ENCODE assay signal across 1 cellular context in the genomic region with DNA sequence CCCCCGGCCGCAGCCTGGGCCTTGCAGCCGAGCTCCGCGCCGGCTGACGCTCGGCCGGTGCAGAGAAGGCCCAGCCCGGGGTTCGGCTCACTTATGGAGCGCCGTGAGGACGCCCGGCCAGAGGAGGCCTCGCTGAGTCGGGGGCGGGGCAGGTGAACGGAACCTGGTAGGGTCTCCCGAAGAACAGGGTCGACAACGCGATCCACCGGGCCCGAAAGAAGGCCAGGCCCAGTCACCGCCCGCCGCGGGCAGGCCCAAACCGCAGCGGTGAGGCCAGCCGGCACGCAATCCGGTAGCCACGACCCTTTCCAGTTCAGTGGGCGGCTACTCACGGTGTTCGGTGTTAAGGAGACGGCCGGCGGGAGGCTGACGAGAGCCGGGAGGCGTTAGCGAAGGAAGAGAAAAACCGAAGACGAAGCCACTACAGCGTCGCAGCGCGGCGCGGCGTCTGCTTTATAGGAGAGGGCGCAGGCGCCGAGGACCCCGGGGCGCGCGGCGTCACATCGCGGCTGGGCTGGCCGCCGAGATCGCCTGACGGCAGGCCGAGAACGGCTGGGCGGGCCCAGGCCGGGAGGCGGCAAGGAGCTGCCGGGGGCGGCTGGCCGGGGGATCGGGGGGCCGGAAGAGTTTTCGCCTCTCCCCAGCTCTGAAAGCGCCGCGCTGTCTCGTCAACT.
TF ChIP-seq lines count a peak whose summit lies in the region.

A gene (minus strand): TSS at position 428 of the 674 bp plus-strand sequence. CDS start 2,928 bp downstream, outside the sequence.

TF ChIP-seq in WTC11, 78 proteins besides CTCF, POLR2A, EP300 and RAD21 (continued from another document and continues in another):
- peak; percentile 85 for TF ChIP-seq CREM (CRISPR knock-in tag; IDR thresholded peaks at IDR 0.05)
- TF ChIP-seq FOXP1 (CRISPR knock-in tag; IDR thresholded peaks at IDR 0.05; ENCODE audit: borderline replicate concordance), result peak; percentile 86
- peak; percentile 82 for TF ChIP-seq ETV6 (CRISPR knock-in tag; IDR thresholded peaks at IDR 0.05)
- peak; percentile 85; the same call in 1 of the 2 replicates for TF ChIP-seq ZNF219 (CRISPR knock-in tag; IDR thresholded peaks at IDR 0.05; ENCODE audit: borderline replicate concordance)
- peak; percentile 55; the same call in 1 of the 2 replicates for TF ChIP-seq ESRRA (CRISPR knock-in tag; IDR thresholded peaks at IDR 0.05; ENCODE audit: borderline replicate concordance)
- no peak for TF ChIP-seq ZNF263 (CRISPR knock-in tag; IDR thresholded peaks at IDR 0.05; ENCODE audit: low read depth)
- TF ChIP-seq TCF7 (CRISPR knock-in tag; IDR thresholded peaks at IDR 0.05; ENCODE audit: low read depth), result no peak
- TF ChIP-seq, protein P1, sequence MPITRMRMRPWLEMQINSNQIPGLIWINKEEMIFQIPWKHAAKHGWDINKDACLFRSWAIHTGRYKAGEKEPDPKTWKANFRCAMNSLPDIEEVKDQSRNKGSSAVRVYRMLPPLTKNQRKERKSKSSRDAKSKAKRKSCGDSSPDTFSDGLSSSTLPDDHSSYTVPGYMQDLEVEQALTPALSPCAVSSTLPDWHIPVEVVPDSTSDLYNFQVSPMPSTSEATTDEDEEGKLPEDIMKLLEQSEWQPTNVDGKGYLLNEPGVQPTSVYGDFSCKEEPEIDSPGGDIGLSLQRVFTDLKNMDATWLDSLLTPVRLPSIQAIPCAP (CRISPR knock-in tag; IDR thresholded peaks at IDR 0.05), result 0 out of 2 replicates have a peak, but pooled peaks have one; percentile 54
- TF ChIP-seq, protein P2, sequence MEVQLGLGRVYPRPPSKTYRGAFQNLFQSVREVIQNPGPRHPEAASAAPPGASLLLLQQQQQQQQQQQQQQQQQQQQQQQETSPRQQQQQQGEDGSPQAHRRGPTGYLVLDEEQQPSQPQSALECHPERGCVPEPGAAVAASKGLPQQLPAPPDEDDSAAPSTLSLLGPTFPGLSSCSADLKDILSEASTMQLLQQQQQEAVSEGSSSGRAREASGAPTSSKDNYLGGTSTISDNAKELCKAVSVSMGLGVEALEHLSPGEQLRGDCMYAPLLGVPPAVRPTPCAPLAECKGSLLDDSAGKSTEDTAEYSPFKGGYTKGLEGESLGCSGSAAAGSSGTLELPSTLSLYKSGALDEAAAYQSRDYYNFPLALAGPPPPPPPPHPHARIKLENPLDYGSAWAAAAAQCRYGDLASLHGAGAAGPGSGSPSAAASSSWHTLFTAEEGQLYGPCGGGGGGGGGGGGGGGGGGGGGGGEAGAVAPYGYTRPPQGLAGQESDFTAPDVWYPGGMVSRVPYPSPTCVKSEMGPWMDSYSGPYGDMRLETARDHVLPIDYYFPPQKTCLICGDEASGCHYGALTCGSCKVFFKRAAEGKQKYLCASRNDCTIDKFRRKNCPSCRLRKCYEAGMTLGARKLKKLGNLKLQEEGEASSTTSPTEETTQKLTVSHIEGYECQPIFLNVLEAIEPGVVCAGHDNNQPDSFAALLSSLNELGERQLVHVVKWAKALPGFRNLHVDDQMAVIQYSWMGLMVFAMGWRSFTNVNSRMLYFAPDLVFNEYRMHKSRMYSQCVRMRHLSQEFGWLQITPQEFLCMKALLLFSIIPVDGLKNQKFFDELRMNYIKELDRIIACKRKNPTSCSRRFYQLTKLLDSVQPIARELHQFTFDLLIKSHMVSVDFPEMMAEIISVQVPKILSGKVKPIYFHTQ (CRISPR knock-in tag; IDR thresholded peaks at IDR 0.05), result no peak
- TF ChIP-seq ZNF121 (CRISPR knock-in tag; IDR thresholded peaks at IDR 0.05), result peak; percentile 99
- no peak for TF ChIP-seq NFE2L1 (CRISPR knock-in tag; IDR thresholded peaks at IDR 0.05)
- TF ChIP-seq, protein P3, sequence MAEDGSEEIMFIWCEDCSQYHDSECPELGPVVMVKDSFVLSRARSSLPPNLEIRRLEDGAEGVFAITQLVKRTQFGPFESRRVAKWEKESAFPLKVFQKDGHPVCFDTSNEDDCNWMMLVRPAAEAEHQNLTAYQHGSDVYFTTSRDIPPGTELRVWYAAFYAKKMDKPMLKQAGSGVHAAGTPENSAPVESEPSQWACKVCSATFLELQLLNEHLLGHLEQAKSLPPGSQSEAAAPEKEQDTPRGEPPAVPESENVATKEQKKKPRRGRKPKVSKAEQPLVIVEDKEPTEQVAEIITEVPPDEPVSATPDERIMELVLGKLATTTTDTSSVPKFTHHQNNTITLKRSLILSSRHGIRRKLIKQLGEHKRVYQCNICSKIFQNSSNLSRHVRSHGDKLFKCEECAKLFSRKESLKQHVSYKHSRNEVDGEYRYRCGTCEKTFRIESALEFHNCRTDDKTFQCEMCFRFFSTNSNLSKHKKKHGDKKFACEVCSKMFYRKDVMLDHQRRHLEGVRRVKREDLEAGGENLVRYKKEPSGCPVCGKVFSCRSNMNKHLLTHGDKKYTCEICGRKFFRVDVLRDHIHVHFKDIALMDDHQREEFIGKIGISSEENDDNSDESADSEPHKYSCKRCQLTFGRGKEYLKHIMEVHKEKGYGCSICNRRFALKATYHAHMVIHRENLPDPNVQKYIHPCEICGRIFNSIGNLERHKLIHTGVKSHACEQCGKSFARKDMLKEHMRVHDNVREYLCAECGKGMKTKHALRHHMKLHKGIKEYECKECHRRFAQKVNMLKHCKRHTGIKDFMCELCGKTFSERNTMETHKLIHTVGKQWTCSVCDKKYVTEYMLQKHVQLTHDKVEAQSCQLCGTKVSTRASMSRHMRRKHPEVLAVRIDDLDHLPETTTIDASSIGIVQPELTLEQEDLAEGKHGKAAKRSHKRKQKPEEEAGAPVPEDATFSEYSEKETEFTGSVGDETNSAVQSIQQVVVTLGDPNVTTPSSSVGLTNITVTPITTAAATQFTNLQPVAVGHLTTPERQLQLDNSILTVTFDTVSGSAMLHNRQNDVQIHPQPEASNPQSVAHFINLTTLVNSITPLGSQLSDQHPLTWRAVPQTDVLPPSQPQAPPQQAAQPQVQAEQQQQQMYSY (CRISPR knock-in tag; IDR thresholded peaks at IDR 0.05), result no peak
- TF ChIP-seq, protein P4, sequence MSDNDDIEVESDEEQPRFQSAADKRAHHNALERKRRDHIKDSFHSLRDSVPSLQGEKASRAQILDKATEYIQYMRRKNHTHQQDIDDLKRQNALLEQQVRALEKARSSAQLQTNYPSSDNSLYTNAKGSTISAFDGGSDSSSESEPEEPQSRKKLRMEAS (CRISPR knock-in tag; IDR thresholded peaks at IDR 0.05), result peak; percentile 82
- TF ChIP-seq, protein P5, sequence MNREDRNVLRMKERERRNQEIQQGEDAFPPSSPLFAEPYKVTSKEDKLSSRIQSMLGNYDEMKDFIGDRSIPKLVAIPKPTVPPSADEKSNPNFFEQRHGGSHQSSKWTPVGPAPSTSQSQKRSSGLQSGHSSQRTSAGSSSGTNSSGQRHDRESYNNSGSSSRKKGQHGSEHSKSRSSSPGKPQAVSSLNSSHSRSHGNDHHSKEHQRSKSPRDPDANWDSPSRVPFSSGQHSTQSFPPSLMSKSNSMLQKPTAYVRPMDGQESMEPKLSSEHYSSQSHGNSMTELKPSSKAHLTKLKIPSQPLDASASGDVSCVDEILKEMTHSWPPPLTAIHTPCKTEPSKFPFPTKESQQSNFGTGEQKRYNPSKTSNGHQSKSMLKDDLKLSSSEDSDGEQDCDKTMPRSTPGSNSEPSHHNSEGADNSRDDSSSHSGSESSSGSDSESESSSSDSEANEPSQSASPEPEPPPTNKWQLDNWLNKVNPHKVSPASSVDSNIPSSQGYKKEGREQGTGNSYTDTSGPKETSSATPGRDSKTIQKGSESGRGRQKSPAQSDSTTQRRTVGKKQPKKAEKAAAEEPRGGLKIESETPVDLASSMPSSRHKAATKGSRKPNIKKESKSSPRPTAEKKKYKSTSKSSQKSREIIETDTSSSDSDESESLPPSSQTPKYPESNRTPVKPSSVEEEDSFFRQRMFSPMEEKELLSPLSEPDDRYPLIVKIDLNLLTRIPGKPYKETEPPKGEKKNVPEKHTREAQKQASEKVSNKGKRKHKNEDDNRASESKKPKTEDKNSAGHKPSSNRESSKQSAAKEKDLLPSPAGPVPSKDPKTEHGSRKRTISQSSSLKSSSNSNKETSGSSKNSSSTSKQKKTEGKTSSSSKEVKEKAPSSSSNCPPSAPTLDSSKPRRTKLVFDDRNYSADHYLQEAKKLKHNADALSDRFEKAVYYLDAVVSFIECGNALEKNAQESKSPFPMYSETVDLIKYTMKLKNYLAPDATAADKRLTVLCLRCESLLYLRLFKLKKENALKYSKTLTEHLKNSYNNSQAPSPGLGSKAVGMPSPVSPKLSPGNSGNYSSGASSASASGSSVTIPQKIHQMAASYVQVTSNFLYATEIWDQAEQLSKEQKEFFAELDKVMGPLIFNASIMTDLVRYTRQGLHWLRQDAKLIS (CRISPR knock-in tag; IDR thresholded peaks at IDR 0.05; ENCODE audit: borderline replicate concordance), result no peak
- peak; percentile 92 for TF ChIP-seq KAT7 (CRISPR knock-in tag; IDR thresholded peaks at IDR 0.05; ENCODE audit: borderline replicate concordance)
- TF ChIP-seq MYBL2 (CRISPR knock-in tag; IDR thresholded peaks at IDR 0.05), result 0 out of 2 replicates have a peak, but pooled peaks have one; percentile 61
- no peak for TF ChIP-seq IRF2 (CRISPR knock-in tag; IDR thresholded peaks at IDR 0.05; ENCODE audit: borderline replicate concordance, low read depth)
- no peak for TF ChIP-seq MXD4 (CRISPR knock-in tag; IDR thresholded peaks at IDR 0.05; ENCODE audit: borderline replicate concordance)
- peak; percentile 88 for TF ChIP-seq TEAD1 (CRISPR knock-in tag; IDR thresholded peaks at IDR 0.05)
- TF ChIP-seq, protein P6, sequence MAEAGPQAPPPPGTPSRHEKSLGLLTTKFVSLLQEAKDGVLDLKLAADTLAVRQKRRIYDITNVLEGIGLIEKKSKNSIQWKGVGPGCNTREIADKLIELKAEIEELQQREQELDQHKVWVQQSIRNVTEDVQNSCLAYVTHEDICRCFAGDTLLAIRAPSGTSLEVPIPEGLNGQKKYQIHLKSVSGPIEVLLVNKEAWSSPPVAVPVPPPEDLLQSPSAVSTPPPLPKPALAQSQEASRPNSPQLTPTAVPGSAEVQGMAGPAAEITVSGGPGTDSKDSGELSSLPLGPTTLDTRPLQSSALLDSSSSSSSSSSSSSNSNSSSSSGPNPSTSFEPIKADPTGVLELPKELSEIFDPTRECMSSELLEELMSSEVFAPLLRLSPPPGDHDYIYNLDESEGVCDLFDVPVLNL (CRISPR knock-in tag; IDR thresholded peaks at IDR 0.05; ENCODE audit: borderline replicate concordance, low read depth), result no peak
- no peak for TF ChIP-seq EMX1 (CRISPR knock-in tag; IDR thresholded peaks at IDR 0.05)
- peak; percentile 47 for TF ChIP-seq GABPB1 (CRISPR knock-in tag; IDR thresholded peaks at IDR 0.05)
- TF ChIP-seq, protein P7, sequence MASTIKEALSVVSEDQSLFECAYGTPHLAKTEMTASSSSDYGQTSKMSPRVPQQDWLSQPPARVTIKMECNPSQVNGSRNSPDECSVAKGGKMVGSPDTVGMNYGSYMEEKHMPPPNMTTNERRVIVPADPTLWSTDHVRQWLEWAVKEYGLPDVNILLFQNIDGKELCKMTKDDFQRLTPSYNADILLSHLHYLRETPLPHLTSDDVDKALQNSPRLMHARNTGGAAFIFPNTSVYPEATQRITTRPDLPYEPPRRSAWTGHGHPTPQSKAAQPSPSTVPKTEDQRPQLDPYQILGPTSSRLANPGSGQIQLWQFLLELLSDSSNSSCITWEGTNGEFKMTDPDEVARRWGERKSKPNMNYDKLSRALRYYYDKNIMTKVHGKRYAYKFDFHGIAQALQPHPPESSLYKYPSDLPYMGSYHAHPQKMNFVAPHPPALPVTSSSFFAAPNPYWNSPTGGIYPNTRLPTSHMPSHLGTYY (CRISPR knock-in tag; IDR thresholded peaks at IDR 0.05), result no peak
- no peak for TF ChIP-seq RELA (CRISPR knock-in tag; IDR thresholded peaks at IDR 0.05; ENCODE audit: borderline replicate concordance)
- TF ChIP-seq, protein P8, sequence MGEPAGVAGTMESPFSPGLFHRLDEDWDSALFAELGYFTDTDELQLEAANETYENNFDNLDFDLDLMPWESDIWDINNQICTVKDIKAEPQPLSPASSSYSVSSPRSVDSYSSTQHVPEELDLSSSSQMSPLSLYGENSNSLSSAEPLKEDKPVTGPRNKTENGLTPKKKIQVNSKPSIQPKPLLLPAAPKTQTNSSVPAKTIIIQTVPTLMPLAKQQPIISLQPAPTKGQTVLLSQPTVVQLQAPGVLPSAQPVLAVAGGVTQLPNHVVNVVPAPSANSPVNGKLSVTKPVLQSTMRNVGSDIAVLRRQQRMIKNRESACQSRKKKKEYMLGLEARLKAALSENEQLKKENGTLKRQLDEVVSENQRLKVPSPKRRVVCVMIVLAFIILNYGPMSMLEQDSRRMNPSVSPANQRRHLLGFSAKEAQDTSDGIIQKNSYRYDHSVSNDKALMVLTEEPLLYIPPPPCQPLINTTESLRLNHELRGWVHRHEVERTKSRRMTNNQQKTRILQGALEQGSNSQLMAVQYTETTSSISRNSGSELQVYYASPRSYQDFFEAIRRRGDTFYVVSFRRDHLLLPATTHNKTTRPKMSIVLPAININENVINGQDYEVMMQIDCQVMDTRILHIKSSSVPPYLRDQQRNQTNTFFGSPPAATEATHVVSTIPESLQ (CRISPR knock-in tag; IDR thresholded peaks at IDR 0.05), result no peak
- TF ChIP-seq OVOL2 (CRISPR knock-in tag; IDR thresholded peaks at IDR 0.05; ENCODE audit: borderline replicate concordance), result no peak
- TF ChIP-seq ZNF138 (CRISPR knock-in tag; conservative IDR thresholded peaks at IDR 0.05), result no peak
- TF ChIP-seq, protein P9, sequence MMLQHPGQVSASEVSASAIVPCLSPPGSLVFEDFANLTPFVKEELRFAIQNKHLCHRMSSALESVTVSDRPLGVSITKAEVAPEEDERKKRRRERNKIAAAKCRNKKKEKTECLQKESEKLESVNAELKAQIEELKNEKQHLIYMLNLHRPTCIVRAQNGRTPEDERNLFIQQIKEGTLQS (CRISPR knock-in tag; conservative IDR thresholded peaks at IDR 0.05), result no peak
- TF ChIP-seq, protein P10, sequence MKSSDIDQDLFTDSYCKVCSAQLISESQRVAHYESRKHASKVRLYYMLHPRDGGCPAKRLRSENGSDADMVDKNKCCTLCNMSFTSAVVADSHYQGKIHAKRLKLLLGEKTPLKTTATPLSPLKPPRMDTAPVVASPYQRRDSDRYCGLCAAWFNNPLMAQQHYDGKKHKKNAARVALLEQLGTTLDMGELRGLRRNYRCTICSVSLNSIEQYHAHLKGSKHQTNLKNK (CRISPR knock-in tag; IDR thresholded peaks at IDR 0.05), result no peak
- no peak; the same call in 1 of the 2 replicates for TF ChIP-seq FOXK1 (CRISPR knock-in tag; IDR thresholded peaks at IDR 0.05)
- peak; percentile 51 for TF ChIP-seq CREB1 (CRISPR knock-in tag; IDR thresholded peaks at IDR 0.05)
- no peak for TF ChIP-seq ELF4 (CRISPR knock-in tag; IDR thresholded peaks at IDR 0.05; ENCODE audit: low read depth)
- TF ChIP-seq FOXJ3 (CRISPR knock-in tag; IDR thresholded peaks at IDR 0.05; ENCODE audit: borderline replicate concordance), result no peak
- no peak for TF ChIP-seq GRHL2 (CRISPR knock-in tag; IDR thresholded peaks at IDR 0.05; ENCODE audit: insufficient replicate concordance, severe bottlenecking)
- TF ChIP-seq, protein P11, sequence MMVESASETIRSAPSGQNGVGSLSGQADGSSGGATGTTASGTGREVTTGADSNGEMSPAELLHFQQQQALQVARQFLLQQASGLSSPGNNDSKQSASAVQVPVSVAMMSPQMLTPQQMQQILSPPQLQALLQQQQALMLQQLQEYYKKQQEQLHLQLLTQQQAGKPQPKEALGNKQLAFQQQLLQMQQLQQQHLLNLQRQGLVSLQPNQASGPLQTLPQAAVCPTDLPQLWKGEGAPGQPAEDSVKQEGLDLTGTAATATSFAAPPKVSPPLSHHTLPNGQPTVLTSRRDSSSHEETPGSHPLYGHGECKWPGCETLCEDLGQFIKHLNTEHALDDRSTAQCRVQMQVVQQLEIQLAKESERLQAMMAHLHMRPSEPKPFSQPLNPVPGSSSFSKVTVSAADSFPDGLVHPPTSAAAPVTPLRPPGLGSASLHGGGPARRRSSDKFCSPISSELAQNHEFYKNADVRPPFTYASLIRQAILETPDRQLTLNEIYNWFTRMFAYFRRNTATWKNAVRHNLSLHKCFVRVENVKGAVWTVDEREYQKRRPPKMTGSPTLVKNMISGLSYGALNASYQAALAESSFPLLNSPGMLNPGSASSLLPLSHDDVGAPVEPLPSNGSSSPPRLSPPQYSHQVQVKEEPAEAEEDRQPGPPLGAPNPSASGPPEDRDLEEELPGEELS (CRISPR knock-in tag; IDR thresholded peaks at IDR 0.05), result peak; percentile 94
